ENCODE assay signal across 8 cellular contexts in genomic region chr18:46917108-46917807, GRCh38. TPM values are rescaled to one million over a fixed set of nuclear protein-coding genes. Genes with fewer than 3 reads are reported as not detected.
A peak's percentile ranks its signal among the peaks of the same experiment; 100 is the strongest.
DNase-seq lines count a peak whose midpoint lies in the region; ATAC-seq, FAIRE-seq and TF ChIP-seq lines count a peak whose summit lies in the region.

KATNAL2 (plus strand) TSS chr18:46917602; CDS start chr18:46946873, 29,271 bp downstream.
PIAS2 (minus strand) TSS chr18:46917507; CDS start chr18:46917345, 162 bp downstream.

- no peaks in the 10 kb centered on the region for H3K9me3 ChIP-seq in CD4-positive, CD25-positive, alpha-beta regulatory T cell (ENCODE audit: control insufficient read depth in 2 of 2, low read length in 2 of 2)
- no peaks in the 10 kb centered on the region for H3K9me3 ChIP-seq in H1 (ENCODE audit: insufficient read depth in 2 of 2, low read depth in 1 of 2, low read length in 1 of 2)

- CTCF ChIA-PET in H1 (lab: Charles Lee; ENCODE audit: partially characterized antibody): interaction anchor here (1.2 to 1.6 kb wide), 3 partner anchors 22 to 259 kb away, joined by 3 to 4 read pairs (median 4); no protein-coding TSS in a partner anchor

- peak within 1 kb of the TSS; percentile 83 for H4K91ac ChIP-seq in H1 (replicated peaks; ENCODE audit: insufficient read length, low read length)

- peak within 1 kb of the TSS; percentile 97 for H3K18ac ChIP-seq in H1 (ENCODE audit: extremely low read depth, low read length)

- H3K4me3 ChIP-seq in CD4-positive, CD25-positive, alpha-beta regulatory T cell (ENCODE audit: low read depth, low read length): peak within 1 kb of the TSS; percentile 97
- H3K4me3 ChIP-seq in H1 (ENCODE audit: extremely low read depth in 1 of 4, insufficient read depth in 2 of 4, low read depth in 3 of 4, low read length in 4 of 4): peak within 1 kb of the TSS; percentile 75 to 85 (median 82)

- no peak within 1 kb of the TSS for H2BK120ac ChIP-seq in H1 (replicated peaks; ENCODE audit: low read depth, low read length)

- no peaks in the 10 kb centered on the region for H3K27me3 Mint-ChIP-seq in CD4-positive, CD25-positive, alpha-beta regulatory T cell

- H3K4me1 ChIP-seq in CD4-positive, CD25-positive, alpha-beta regulatory T cell (ENCODE audit: control insufficient read depth, insufficient read depth, low read length, poor library complexity, severe bottlenecking): peaks cover 17% of the 10 kb centered on the region
- peaks cover 3 to 14% (median 10%) of the 10 kb centered on the region in 4 experiments; a peak in 5 of 7 replicates for H3K4me1 ChIP-seq in H1 (replicated peaks in 1 of 4; ENCODE audit: control insufficient read depth in 3 of 4, insufficient read depth in 4 of 4, low read length in 3 of 4)

- DNase-seq in CD4-positive, CD25-positive, alpha-beta regulatory T cell: peak; percentile 68 to 87 (median 74)
- peak; percentile 15 for DNase-seq in NCI-H82 treated with DMSO at 0.1 percent for 48 hours (lab: John Stamatoyannopoulos, UW; ENCODE audit: unreplicated experiment)
- peak; percentile 36 to 62 (median 43) for DNase-seq in activated CD8-positive, alpha-beta memory T cell treated with anti-CD3 and anti-CD28 coated beads for 48 hours (ENCODE audit: low read depth in 2 of 3, low spot score in 2 of 3)
- peak; percentile 21 to 87 for DNase-seq in H1 (ENCODE audit: low read depth in 1 of 2, low spot score in 2 of 2)
- DNase-seq in mesenteric fat pad (ENCODE audit: low spot score): peak; percentile 94
- DNase-seq in stimulated activated CD8-positive, alpha-beta memory T cell treated with anti-CD3 and anti-CD28 coated beads, Interleukin-15, amount 100 ng/mL, for 1 hour (ENCODE audit: low read depth): peak; percentile 25

- H3K79me2 ChIP-seq in H1 (ENCODE audit: control insufficient read depth in 1 of 2, insufficient read depth in 2 of 2, low read length in 2 of 2): peaks cover 14 to 46% of the 10 kb centered on the region in 2 experiments

- peak within 1 kb of the TSS; percentile 89 for H2BK5ac ChIP-seq in H1 (ENCODE audit: low read depth, low read length)

- H3K36me3 ChIP-seq in CD4-positive, CD25-positive, alpha-beta regulatory T cell (ENCODE audit: control insufficient read depth, insufficient read depth, low read length): no peaks in the 10 kb centered on the region
- H3K36me3 ChIP-seq in H1 (ENCODE audit: control insufficient read depth in 2 of 4, insufficient read depth in 4 of 4, low read length in 3 of 4): no peaks in the 10 kb centered on the region

- no peak within 1 kb of the TSS for H2BK20ac ChIP-seq in H1 (ENCODE audit: low read length)

- peak within 1 kb of the TSS; percentile 95; the same call in 1 of the 2 replicates for H2BK15ac ChIP-seq in H1 (ENCODE audit: low read length)

- no peak within 1 kb of the TSS for H3K14ac ChIP-seq in H1 (ENCODE audit: insufficient read length)

- H3K4ac ChIP-seq in H1 (replicated peaks; ENCODE audit: insufficient read length, low read depth, low read length): no peak within 1 kb of the TSS

- H2AFZ ChIP-seq in H1 (ENCODE audit: low read length): peak within 1 kb of the TSS; percentile 48; the same call in 1 of the 2 replicates

- peaks cover 0 to 8% of the 10 kb centered on the region in 2 experiments for H4K20me1 ChIP-seq in H1 (replicated peaks in 1 of 2; ENCODE audit: control insufficient read depth in 1 of 2, insufficient read depth in 2 of 2, low read length in 2 of 2)

- H2AK5ac ChIP-seq in H1 (ENCODE audit: low read depth, low read length): 0 out of 2 replicates have a peak within 1 kb of the TSS, but pooled peaks have one; percentile 46

- POLR2A ChIA-PET in H1 (lab: Charles Lee; ENCODE audit: partially characterized antibody): interaction anchor here (0.6 to 2.1 kb wide), 27 partner anchors 8 to 260 kb away, joined by 3 to 14 read pairs (median 5); no protein-coding TSS in a partner anchor

- H3K56ac ChIP-seq in H1 (replicated peaks; ENCODE audit: insufficient read length, low read depth, low read length): peak within 1 kb of the TSS; percentile 92

- H4K5ac ChIP-seq in H1 (ENCODE audit: insufficient read length, low read depth, low read length): peak within 1 kb of the TSS; percentile 95

- peaks cover 6% of the 10 kb centered on the region; the same call in 1 of the 2 replicates for H3K79me1 ChIP-seq in H1 (ENCODE audit: low read depth, low read length)

- peak within 1 kb of the TSS; percentile 91 to 92 (median 92) for H3K27ac Mint-ChIP-seq in CD4-positive, CD25-positive, alpha-beta regulatory T cell

- peak within 1 kb of the TSS; percentile 93 for H3K4me2 ChIP-seq in H1 (ENCODE audit: insufficient read depth in 1 of 2, low read depth in 2 of 2, low read length in 2 of 2)

- TF ChIP-seq EP300 in H1 (IDR thresholded peaks at IDR 0.05; ENCODE audit: borderline replicate concordance in 1 of 2, low read depth in 2 of 2, low read length in 2 of 2): 0 out of 3 replicates have a peak, but pooled peaks of 1 of the 2 experiments have one; percentile 11

- H2BK12ac ChIP-seq in H1 (ENCODE audit: low read depth, low read length): peak within 1 kb of the TSS; percentile 90; the same call in 1 of the 2 replicates

- H3K4me3 Mint-ChIP-seq in CD4-positive, CD25-positive, alpha-beta regulatory T cell: peak within 1 kb of the TSS; percentile 93 to 98 (median 96)

- no peak; a peak in 1 of 4 replicates for TF ChIP-seq RAD21 in H1 (IDR thresholded peaks at IDR 0.05 in 1 of 2, conservative IDR thresholded peaks at IDR 0.05 in 1 of 2; ENCODE audit: low read depth in 2 of 2, low read length in 2 of 2)

- H3K9ac ChIP-seq in H1 (replicated peaks in 1 of 4; ENCODE audit: extremely low read depth in 1 of 4, low read depth in 3 of 4, low read length in 3 of 4): peak within 1 kb of the TSS; percentile 70 to 94 (median 86)

- no peak for TF ChIP-seq CTCF in H1 (IDR thresholded peaks at IDR 0.05; ENCODE audit: control extremely low read depth in 1 of 3, insufficient read depth in 1 of 3, low read depth in 1 of 3, low read length in 3 of 3)

- no peak within 1 kb of the TSS for H3K23ac ChIP-seq in H1 (ENCODE audit: insufficient read length)

- H3K36me3 Mint-ChIP-seq in CD4-positive, CD25-positive, alpha-beta regulatory T cell: no peaks in the 10 kb centered on the region

- peak; percentile 85 to 87 for TF ChIP-seq POLR2A in H1 (IDR thresholded peaks at IDR 0.05; ENCODE audit: control extremely low read depth in 1 of 2, low read depth in 2 of 2, low read length in 2 of 2)

- peak within 1 kb of the TSS; percentile 97 for H4K8ac ChIP-seq in H1 (ENCODE audit: extremely low read depth, insufficient read depth, low read length)

- peak within 1 kb of the TSS; percentile 51 for H3K27ac ChIP-seq in CD4-positive, CD25-positive, alpha-beta regulatory T cell (ENCODE audit: insufficient read depth, low read length, poor library complexity, severe bottlenecking)
- peak within 1 kb of the TSS; percentile 96 for H3K27ac ChIP-seq in H1 (ENCODE audit: low read depth, low read length)

- H3K9me3 Mint-ChIP-seq in CD4-positive, CD25-positive, alpha-beta regulatory T cell: peaks cover 0 to 2% (median 0%) of the 10 kb centered on the region in 7 donors

- H3K23me2 ChIP-seq in H1 (ENCODE audit: low read depth, low read length): peaks cover 8% of the 10 kb centered on the region; the same call in 1 of the 2 replicates

- peaks cover 8 to 49% (median 38%) of the 10 kb centered on the region in 4 donors for H3K4me1 Mint-ChIP-seq in CD4-positive, CD25-positive, alpha-beta regulatory T cell

- FAIRE-seq in H1 (lab: Jason Lieb, UNC): no peak

- 2% methylated on average over 41 of the region's 107 CpGs; no CpG with 5 or more reads in 1 of the 2 experiments for WGBS in H1 (ENCODE audit: extremely low coverage in 1 of 2, insufficient coverage in 1 of 2, insufficient read length in 1 of 2, insufficient replicate concordance in 2 of 2, low coverage in 1 of 2, low lambda C conversion rate in 2 of 2, missing lambda C conversion rate in 1 of 2), 2 experiments

- ATAC-seq in CD4-positive, CD25-positive, alpha-beta regulatory T cell (ENCODE audit: low read depth in 2 of 2): peak; percentile 85 to 88
- ATAC-seq in GM19328 (IDR thresholded peaks at IDR 0.05; ENCODE audit: unreplicated experiment) (peak; percentile 82), HG03460 (IDR thresholded peaks at IDR 0.05; ENCODE audit: unreplicated experiment) (peak; percentile 80)

- no peaks in the 10 kb centered on the region for H3K27me3 ChIP-seq in CD4-positive, CD25-positive, alpha-beta regulatory T cell (ENCODE audit: control insufficient read depth, insufficient read depth, low read length)
- H3K27me3 ChIP-seq in H1 (replicated peaks in 1 of 4; ENCODE audit: control insufficient read depth in 3 of 4, extremely low read depth in 1 of 4, insufficient read depth in 3 of 4, low read length in 3 of 4): no peaks in the 10 kb centered on the region

TF ChIP-seq in H1, 55 proteins besides CTCF, POLR2A, EP300 and RAD21 (continues in another document):
- TF ChIP-seq PHF8 (conservative IDR thresholded peaks at IDR 0.05; ENCODE audit: low read depth, low read length) (peak; percentile 93), HDAC6 (IDR thresholded peaks at IDR 0.05; ENCODE audit: low read depth, low read length) (no peak)

RNA-seq across cellular contexts. Expression of gene KATNAL2, which starts in this region (rescaled TPM):
- total RNA-seq in CD4-positive, CD25-positive, alpha-beta regulatory T cell: not detected
- under 1 TPM in 1 of 4 donors, not detected in 3; 0.51 TPM for polyA plus RNA-seq in CD4-positive, CD25-positive, alpha-beta regulatory T cell
- 8.8 and 15.2 TPM in 2 replicates for total RNA-seq in H1 (2021; fragmentation: NEBNext Ultra II Directional; extraction: Animal tissue kit (Norgen Biotek cat#: 25700))
- 9.7 and 10.0 TPM in 2 replicates for polyA plus RNA-seq in H1 (2011; rRNA removed)
- polyA plus RNA-seq in H1 (2011; cell fraction: cytosol; rRNA removed): 20.6 TPM
- 21.1 TPM for polyA plus RNA-seq in H1 (2011; cell fraction: nucleus; rRNA removed)
- polyA plus RNA-seq in H1 (2012, experiment 1 of 2): 12.2 to 16.4 TPM (median 15.8 TPM) in 4 replicates
- polyA plus RNA-seq in H1 (2012, experiment 2 of 2): 4.1 TPM
- polyA plus RNA-seq in H1 (2013, experiment 1 of 2): 13.0 TPM
- polyA plus RNA-seq in H1 (2013, experiment 2 of 2): 10.2 TPM
- polyA minus RNA-seq in H1 (2011; rRNA and poly(A)+ RNA removed): 6.7 and 10.3 TPM in 2 replicates
- polyA minus RNA-seq in H1 (2011; cell fraction: cytosol; rRNA and poly(A)+ RNA removed): 7.9 TPM
- 12.4 TPM for polyA minus RNA-seq in H1 (2011; cell fraction: nucleus; rRNA and poly(A)+ RNA removed)
- total RNA-seq in mesenteric fat pad: 4.8 TPM

RNA-seq across cellular contexts. Expression of gene PIAS2, which starts in this region (rescaled TPM):
- 33.6 TPM for total RNA-seq in CD4-positive, CD25-positive, alpha-beta regulatory T cell
- polyA plus RNA-seq in CD4-positive, CD25-positive, alpha-beta regulatory T cell: 10 to 100 TPM; 13.2 to 21.3 (median 18.3) TPM
- 52.9 and 53.9 TPM in 2 replicates for total RNA-seq in H1 (2021; fragmentation: NEBNext Ultra II Directional; extraction: Animal tissue kit (Norgen Biotek cat#: 25700))
- polyA plus RNA-seq in H1 (2011; rRNA removed): 20.1 and 22.8 TPM in 2 replicates
- polyA plus RNA-seq in H1 (2011; cell fraction: cytosol; rRNA removed): 13.0 TPM
- polyA plus RNA-seq in H1 (2011; cell fraction: nucleus; rRNA removed): 23.3 TPM
- 17.1 to 31.6 TPM (median 22.4 TPM) in 4 replicates for polyA plus RNA-seq in H1 (2012, experiment 1 of 2)
- polyA plus RNA-seq in H1 (2012, experiment 2 of 2): 3.7 TPM
- 37.5 TPM for polyA plus RNA-seq in H1 (2013, experiment 1 of 2)
- polyA plus RNA-seq in H1 (2013, experiment 2 of 2): 37.9 TPM
- 41.2 and 41.9 TPM in 2 replicates for polyA minus RNA-seq in H1 (2011; rRNA and poly(A)+ RNA removed)
- polyA minus RNA-seq in H1 (2011; cell fraction: cytosol; rRNA and poly(A)+ RNA removed): 14.7 TPM
- 83.3 TPM for polyA minus RNA-seq in H1 (2011; cell fraction: nucleus; rRNA and poly(A)+ RNA removed)
- 41.3 TPM for total RNA-seq in mesenteric fat pad

Comparison
In these comparisons a context has a peak if more than half of its experiments do, and no peak if none do; other contexts are left out.
1. Peak in every context shown above with its lines: DNase-seq, ATAC-seq, H3K4me3 ChIP-seq and H3K27ac ChIP-seq.
2. DNase-seq: peak in every context shown above with its lines; median percentile 94 in mesenteric fat pad; 74 in CD4-positive, CD25-positive, alpha-beta regulatory T cell; 54 in H1; 43 in activated CD8-positive, alpha-beta memory T cell treated with anti-CD3 and anti-CD28 coated beads for 48 hours; 25 in stimulated activated CD8-positive, alpha-beta memory T cell treated with anti-CD3 and anti-CD28 coated beads, Interleukin-15, amount 100 ng/mL, for 1 hour; 15 in NCI-H82 treated with DMSO at 0.1 percent for 48 hours.